Comparison of ENCODE assay signal across 8 cellular contexts in the genomic region with DNA sequence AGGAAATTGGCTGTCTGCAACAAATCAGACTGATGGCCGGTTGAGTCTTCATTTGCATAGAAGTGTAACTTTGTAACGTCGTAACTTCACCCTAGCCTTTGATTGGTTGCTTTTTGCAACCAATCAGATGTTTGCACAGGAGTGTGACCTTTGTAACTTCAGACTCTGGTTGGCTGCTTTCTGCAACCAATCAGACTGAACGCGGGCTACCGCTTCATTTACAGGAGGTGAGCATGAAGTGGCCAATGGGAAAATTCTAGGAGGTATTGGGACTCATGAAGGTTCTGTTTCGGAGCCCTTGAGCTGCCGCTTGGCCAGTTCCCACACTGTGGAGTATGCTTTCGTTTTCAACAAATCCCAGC. TPM values are rescaled to one million over a fixed set of nuclear protein-coding genes. Genes with fewer than 3 reads are reported as not detected.
DNase-seq lines count a peak whose midpoint lies in the region; ATAC-seq, FAIRE-seq and TF ChIP-seq lines count a peak whose summit lies in the region.

No MANE protein-coding gene starts in this region.

- no peaks in the 10 kb centered on the region for H3K27me3 Mint-ChIP-seq in memory B cell
- no peaks in the 10 kb centered on the region for H3K27me3 Mint-ChIP-seq in stimulated activated memory B cell treated with anti-CD40 and anti-IgM and Interleukin-4, amounts not matched to agents 10 μg/mL and 1 μg/mL and 100 μg/mL, for 72 hours

- H2BK5ac ChIP-seq in H1 (ENCODE audit: low read depth, low read length) = no peak overlapping the region; the same call in 1 of the 2 replicates

- no TSS peak for BruUV-seq in A673 (replicated peaks; lab: Mats Ljungman, UMichigan)

- H4K5ac ChIP-seq in H1 (ENCODE audit: insufficient read length, low read depth, low read length) = no peak overlapping the region

- H3K23ac ChIP-seq in H1 (ENCODE audit: insufficient read length) = no peak overlapping the region

- H3K27me3 ChIP-seq in A673 (replicated peaks; ENCODE audit: insufficient read depth, low read depth, low read length, poor library complexity) (no peaks in the 10 kb centered on the region), H1 (replicated peaks in 1 of 4; ENCODE audit: control insufficient read depth in 3 of 4, extremely low read depth in 1 of 4, insufficient read depth in 3 of 4, low read length in 3 of 4) (no peaks in the 10 kb centered on the region)

- POLR2A ChIA-PET in A673 (lab: Charles Lee; ENCODE audit: low non-redundant PET) = interaction anchor here (0.8 kb wide), 1 partner anchor 9 kb away, joined by 3 read pairs; no protein-coding TSS in a partner anchor
- POLR2A ChIA-PET in H1 (lab: Charles Lee; ENCODE audit: partially characterized antibody) = interaction anchor here (0.7 to 1.7 kb wide), 3 partner anchors 14 to 112 kb away, joined by 3 to 5 read pairs (median 4); partner anchors contain the start of genes ZNF266 and ZNF699

- no peak overlapping the region for H4K8ac ChIP-seq in H1 (ENCODE audit: extremely low read depth, insufficient read depth, low read length)

- peak overlapping the region; percentile 81 for H3K27ac Mint-ChIP-seq in memory B cell
- peak overlapping the region; percentile 91 for H3K27ac Mint-ChIP-seq in stimulated activated memory B cell treated with anti-CD40 and anti-IgM and Interleukin-4, amounts not matched to agents 10 μg/mL and 1 μg/mL and 100 μg/mL, for 72 hours

- no peak overlapping the region for H2AK5ac ChIP-seq in H1 (ENCODE audit: low read depth, low read length)

- peak; percentile 81 for DNase-seq in A673 (ENCODE audit: low spot score)
- peak; percentile 46 for DNase-seq in GM13977 (ENCODE audit: low spot score)
- DNase-seq in NCI-H1930 (lab: John Stamatoyannopoulos, UW) = peak; percentile 32 to 66
- DNase-seq in UCSD-AML1 (lab: John Stamatoyannopoulos, UW; ENCODE audit: unreplicated experiment) = peak; percentile 69
- no peak for DNase-seq in H1 (ENCODE audit: low read depth in 1 of 2, low spot score in 2 of 2)
- DNase-seq in memory B cell (ENCODE audit: low spot score in 2 of 2) = no peak

- H3K36me3 ChIP-seq in A673 (ENCODE audit: insufficient read depth, low read length, poor library complexity, severe bottlenecking) (peaks cover 16% of the 10 kb centered on the region), H1 (ENCODE audit: control insufficient read depth in 2 of 4, insufficient read depth in 4 of 4, low read length in 3 of 4) (peaks cover 0 to 11% (median 4%) of the 10 kb centered on the region in 4 experiments; a peak in 4 of 8 replicates)

- no peak overlapping the region for H2BK12ac ChIP-seq in H1 (ENCODE audit: low read depth, low read length)

- no peak for FAIRE-seq in H1 (lab: Jason Lieb, UNC)

- 27% methylated on average over 9 of the region's 9 CpGs; no CpG with 5 or more reads in 1 of the 2 experiments for WGBS in H1 (ENCODE audit: extremely low coverage in 1 of 2, insufficient coverage in 1 of 2, insufficient read length in 1 of 2, insufficient replicate concordance in 2 of 2, low coverage in 1 of 2, low lambda C conversion rate in 2 of 2, missing lambda C conversion rate in 1 of 2), 2 experiments

- TF ChIP-seq CTCF in A673 (conservative IDR thresholded peaks at IDR 0.05; ENCODE audit: low read depth, low read length) (no peak), GM13977 (IDR thresholded peaks at IDR 0.05; ENCODE audit: extremely low read depth, insufficient read depth, missing control alignments) (no peak), H1 (IDR thresholded peaks at IDR 0.05; ENCODE audit: control extremely low read depth in 1 of 3, insufficient read depth in 1 of 3, low read depth in 1 of 3, low read length in 3 of 3) (no peak)

- H3K9me3 Mint-ChIP-seq in memory B cell = peaks cover 4% of the 10 kb centered on the region
- H3K9me3 Mint-ChIP-seq in stimulated activated memory B cell treated with anti-CD40 and anti-IgM and Interleukin-4, amounts not matched to agents 10 μg/mL and 1 μg/mL and 100 μg/mL, for 72 hours = peaks cover 13% of the 10 kb centered on the region

- H2BK15ac ChIP-seq in H1 (ENCODE audit: low read length) = no peak overlapping the region

- peak; percentile 32 for ATAC-seq in HG02885 (IDR thresholded peaks at IDR 0.05; ENCODE audit: poor library complexity, unreplicated experiment)
- ATAC-seq in memory B cell (ENCODE audit: low read depth) = peak; percentile 31
- peak; percentile 80 for ATAC-seq in stimulated activated memory B cell treated with anti-CD40 and anti-IgM and Interleukin-4, amounts not matched to agents 10 μg/mL and 1 μg/mL and 100 μg/mL, for 72 hours

- H3K9ac ChIP-seq in H1 (replicated peaks in 1 of 4; ENCODE audit: extremely low read depth in 1 of 4, low read depth in 3 of 4, low read length in 3 of 4) = peak overlapping the region in 1 of 4 experiments; percentile 8; a peak in 2 of 7 replicates

- peak overlapping the region; percentile 9; the same call in 1 of the 2 replicates for H3K18ac ChIP-seq in H1 (ENCODE audit: extremely low read depth, low read length)

- H3K79me2 ChIP-seq in H1 (ENCODE audit: control insufficient read depth in 1 of 2, insufficient read depth in 2 of 2, low read length in 2 of 2) = peaks cover 6 to 26% of the 10 kb centered on the region in 2 experiments

- H3K14ac ChIP-seq in H1 (ENCODE audit: insufficient read length) = no peak overlapping the region

- H3K4me3 ChIP-seq in A673 (ENCODE audit: low read depth, low read length, poor library complexity, severe bottlenecking) (peak overlapping the region; percentile 57), H1 (ENCODE audit: extremely low read depth in 1 of 4, insufficient read depth in 2 of 4, low read depth in 3 of 4, low read length in 4 of 4) (peak overlapping the region; percentile 71 to 88 (median 75); a peak in 6 of 8 replicates)

- peaks cover 7% of the 10 kb centered on the region for H3K4me1 Mint-ChIP-seq in memory B cell
- H3K4me1 Mint-ChIP-seq in stimulated activated memory B cell treated with anti-CD40 and anti-IgM and Interleukin-4, amounts not matched to agents 10 μg/mL and 1 μg/mL and 100 μg/mL, for 72 hours = peaks cover 19% of the 10 kb centered on the region

- no peak for TF ChIP-seq EP300 in H1 (IDR thresholded peaks at IDR 0.05; ENCODE audit: borderline replicate concordance in 1 of 2, low read depth in 2 of 2, low read length in 2 of 2)

- no peak overlapping the region for H4K91ac ChIP-seq in H1 (replicated peaks; ENCODE audit: insufficient read length, low read length)

- no peak overlapping the region for H3K56ac ChIP-seq in H1 (replicated peaks; ENCODE audit: insufficient read length, low read depth, low read length)

- H3K4ac ChIP-seq in H1 (replicated peaks; ENCODE audit: insufficient read length, low read depth, low read length) = no peak overlapping the region

- H3K9me3 ChIP-seq in A673 (ENCODE audit: low read depth, low read length, poor library complexity, severe bottlenecking) (peaks cover 31% of the 10 kb centered on the region), H1 (ENCODE audit: insufficient read depth in 2 of 2, low read depth in 1 of 2, low read length in 1 of 2) (peaks cover 12 to 27% of the 10 kb centered on the region in 2 experiments; a peak in 3 of 4 replicates)

- H4K20me1 ChIP-seq in H1 (replicated peaks in 1 of 2; ENCODE audit: control insufficient read depth in 1 of 2, insufficient read depth in 2 of 2, low read length in 2 of 2) = no peaks in the 10 kb centered on the region

- intact Hi-C loops in A673 (cut with micrococcal nuclease; ENCODE audit: unreplicated experiment) = no loop called here

- H2BK120ac ChIP-seq in H1 (replicated peaks; ENCODE audit: low read depth, low read length) = no peak overlapping the region

- H3K36me3 Mint-ChIP-seq in memory B cell = peaks cover 21% of the 10 kb centered on the region
- H3K36me3 Mint-ChIP-seq in stimulated activated memory B cell treated with anti-CD40 and anti-IgM and Interleukin-4, amounts not matched to agents 10 μg/mL and 1 μg/mL and 100 μg/mL, for 72 hours = peaks cover 33% of the 10 kb centered on the region

- CTCF ChIA-PET in A673 (lab: Charles Lee) = no interaction called here
- CTCF ChIA-PET in H1 (lab: Charles Lee; ENCODE audit: partially characterized antibody) = interaction anchor here (0.6 kb wide), 1 partner anchor 295 kb away, joined by 3 read pairs; no protein-coding TSS in a partner anchor

- in situ Hi-C loops in GM13977 (cut with MboI; ENCODE audit: low pct_unique_long_range_greater_than_20kb, low sequenced_read_pairs, unreplicated experiment) = loop anchor here (25.0 kb wide), 1 partner anchor 464 kb away; no protein-coding TSS in a partner anchor

- peaks cover 3% of the 10 kb centered on the region; the same call in 1 of the 2 replicates for H3K79me1 ChIP-seq in H1 (ENCODE audit: low read depth, low read length)

- peak overlapping the region; percentile 67 to 74 for H3K4me2 ChIP-seq in H1 (ENCODE audit: insufficient read depth in 1 of 2, low read depth in 2 of 2, low read length in 2 of 2)

- peak overlapping the region; percentile 60 for H3K27ac ChIP-seq in A673 (ENCODE audit: low read depth, low read length, poor library complexity, severe bottlenecking)
- H3K27ac ChIP-seq in H1 (ENCODE audit: low read depth, low read length) = peak overlapping the region; percentile 29; the same call in 1 of the 2 replicates

- H3K4me3 Mint-ChIP-seq in memory B cell = peak overlapping the region; percentile 93
- H3K4me3 Mint-ChIP-seq in stimulated activated memory B cell treated with anti-CD40 and anti-IgM and Interleukin-4, amounts not matched to agents 10 μg/mL and 1 μg/mL and 100 μg/mL, for 72 hours = peak overlapping the region; percentile 91

- peak overlapping the region; percentile 77; the same call in 1 of the 2 replicates for H2AFZ ChIP-seq in H1 (ENCODE audit: low read length)

- no peak for TF ChIP-seq RAD21 in H1 (IDR thresholded peaks at IDR 0.05 in 1 of 2, conservative IDR thresholded peaks at IDR 0.05 in 1 of 2; ENCODE audit: low read depth in 2 of 2, low read length in 2 of 2)

- H2BK20ac ChIP-seq in H1 (ENCODE audit: low read length) = no peak overlapping the region

- H3K23me2 ChIP-seq in H1 (ENCODE audit: low read depth, low read length) = no peaks in the 10 kb centered on the region

- TF ChIP-seq POLR2A in H1 (IDR thresholded peaks at IDR 0.05; ENCODE audit: control extremely low read depth in 1 of 2, low read depth in 2 of 2, low read length in 2 of 2) = no peak

- H3K4me1 ChIP-seq in A673 (ENCODE audit: insufficient read depth, low read length, poor library complexity, severe bottlenecking) (no peaks in the 10 kb centered on the region), H1 (replicated peaks in 1 of 4; ENCODE audit: control insufficient read depth in 3 of 4, insufficient read depth in 4 of 4, low read length in 3 of 4) (no peaks in the 10 kb centered on the region; a peak in 2 of 7 replicates)

RNA-seq across cellular contexts. Expression of gene ZNF559, which starts 0.4 kb away (rescaled TPM):
- total RNA-seq in A673 (2021) = 12.3 and 17.2 TPM in 2 replicates
- total RNA-seq in H1 (2021; fragmentation: NEBNext Ultra II Directional; extraction: Animal tissue kit (Norgen Biotek cat#: 25700)) = 17.6 and 19.0 TPM in 2 replicates
- 3.2 and 10.2 TPM in 2 replicates for polyA plus RNA-seq in H1 (2011; rRNA removed)
- polyA plus RNA-seq in H1 (2011; cell fraction: cytosol; rRNA removed) = 12.0 TPM
- 11.3 TPM for polyA plus RNA-seq in H1 (2011; cell fraction: nucleus; rRNA removed)
- 14.3 to 33.9 TPM (median 16.8 TPM) in 4 replicates for polyA plus RNA-seq in H1 (2012, experiment 1 of 2)
- 1.8 TPM for polyA plus RNA-seq in H1 (2012, experiment 2 of 2)
- polyA plus RNA-seq in H1 (2013, experiment 1 of 2) = 14.3 TPM
- 13.1 TPM for polyA plus RNA-seq in H1 (2013, experiment 2 of 2)
- 21.4 and 22.6 TPM in 2 replicates for polyA minus RNA-seq in H1 (2011; rRNA and poly(A)+ RNA removed)
- 14.2 TPM for polyA minus RNA-seq in H1 (2011; cell fraction: cytosol; rRNA and poly(A)+ RNA removed)
- 27.4 TPM for polyA minus RNA-seq in H1 (2011; cell fraction: nucleus; rRNA and poly(A)+ RNA removed)

RNA-seq across cellular contexts. Expression of gene ZNF699, which starts 13.9 kb away (rescaled TPM):
- total RNA-seq in A673 (2021) = 5.5 and 6.6 TPM in 2 replicates
- total RNA-seq in H1 (2021; fragmentation: NEBNext Ultra II Directional; extraction: Animal tissue kit (Norgen Biotek cat#: 25700)) = 3.3 and 3.7 TPM in 2 replicates
- polyA plus RNA-seq in H1 (2011; rRNA removed) = 1.00 and 1.0 TPM in 2 replicates
- 1.3 TPM for polyA plus RNA-seq in H1 (2011; cell fraction: cytosol; rRNA removed)
- 2.0 TPM for polyA plus RNA-seq in H1 (2011; cell fraction: nucleus; rRNA removed)
- polyA plus RNA-seq in H1 (2012, experiment 1 of 2) = 0.83 to 2.3 TPM (median 1.3 TPM) in 4 replicates
- 0.38 TPM for polyA plus RNA-seq in H1 (2012, experiment 2 of 2)
- 2.4 TPM for polyA plus RNA-seq in H1 (2013, experiment 1 of 2)
- 2.2 TPM for polyA plus RNA-seq in H1 (2013, experiment 2 of 2)
- 2.1 and 6.1 TPM in 2 replicates for polyA minus RNA-seq in H1 (2011; rRNA and poly(A)+ RNA removed)
- polyA minus RNA-seq in H1 (2011; cell fraction: cytosol; rRNA and poly(A)+ RNA removed) = 2.3 TPM
- 4.8 TPM for polyA minus RNA-seq in H1 (2011; cell fraction: nucleus; rRNA and poly(A)+ RNA removed)

RNA-seq across cellular contexts. Expression of gene ZNF177, which starts 39.3 kb away (rescaled TPM):
- 2.7 and 3.8 TPM in 2 replicates for total RNA-seq in A673 (2021)
- 5.9 and 7.7 TPM in 2 replicates for total RNA-seq in H1 (2021; fragmentation: NEBNext Ultra II Directional; extraction: Animal tissue kit (Norgen Biotek cat#: 25700))
- polyA plus RNA-seq in H1 (2011; rRNA removed) = 2.1 and 3.1 TPM in 2 replicates
- 4.2 TPM for polyA plus RNA-seq in H1 (2011; cell fraction: cytosol; rRNA removed)
- polyA plus RNA-seq in H1 (2011; cell fraction: nucleus; rRNA removed) = 4.1 TPM
- 3.3 to 5.1 TPM (median 4.0 TPM) in 4 replicates for polyA plus RNA-seq in H1 (2012, experiment 1 of 2)
- polyA plus RNA-seq in H1 (2012, experiment 2 of 2) = 0.22 TPM
- 3.4 TPM for polyA plus RNA-seq in H1 (2013, experiment 1 of 2)
- polyA plus RNA-seq in H1 (2013, experiment 2 of 2) = 3.7 TPM
- polyA minus RNA-seq in H1 (2011; rRNA and poly(A)+ RNA removed) = 3.2 and 4.6 TPM in 2 replicates
- polyA minus RNA-seq in H1 (2011; cell fraction: cytosol; rRNA and poly(A)+ RNA removed) = 2.9 TPM
- polyA minus RNA-seq in H1 (2011; cell fraction: nucleus; rRNA and poly(A)+ RNA removed) = 7.7 TPM

Comparison
In these comparisons a context has a peak if more than half of its experiments do, and no peak if none do; other contexts are left out.
1. DNase-seq: peak in A673 (single experiment), GM13977 (single experiment), NCI-H1930 (2 of 2) and UCSD-AML1 (single experiment); none in H1 (0 of 2) and memory B cell (0 of 2).
2. Peak in every context shown above with its lines, with median percentiles within 50 percentile points of each other: ATAC-seq.